ENCODE assay signal across 8 cellular contexts in the genomic region with DNA sequence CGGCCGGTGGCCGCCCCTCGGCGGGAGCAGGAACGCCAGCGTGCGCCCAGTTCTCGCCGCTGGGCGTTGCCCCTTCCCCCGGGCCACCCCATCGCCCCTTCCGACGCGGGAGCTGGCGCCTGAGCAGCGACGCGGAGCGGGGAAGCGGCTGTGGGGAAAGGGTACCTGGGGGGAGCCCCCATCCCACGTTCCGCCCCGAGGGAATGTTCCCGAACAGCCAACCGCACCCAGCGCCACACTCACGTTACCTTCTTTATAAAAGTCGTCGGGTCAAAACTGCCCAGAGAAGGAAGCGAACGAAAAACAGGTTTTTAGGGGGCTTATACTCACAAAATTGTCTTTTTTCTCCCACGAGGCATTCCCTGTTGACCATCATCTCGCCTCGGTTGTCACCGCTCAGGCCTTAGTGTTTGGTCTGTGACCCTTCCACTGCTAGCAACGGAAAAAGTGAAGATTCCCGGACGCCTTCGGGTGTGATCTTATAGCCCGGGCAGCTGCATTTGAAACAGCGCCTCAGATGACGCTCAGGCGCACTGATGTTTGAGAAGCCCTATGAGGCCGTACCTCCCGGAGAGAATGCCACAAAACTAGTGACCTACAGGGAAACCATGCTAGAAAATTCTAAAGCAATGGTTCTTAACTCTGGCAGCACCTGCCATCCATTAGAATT. TPM values are rescaled to one million over a fixed set of nuclear protein-coding genes. Genes with fewer than 3 reads are reported as not detected.
A peak's percentile ranks its signal among the peaks of the same experiment; 100 is the strongest.
DNase-seq lines count a peak whose midpoint lies in the region; ATAC-seq and TF ChIP-seq lines count a peak whose summit lies in the region.

No MANE protein-coding gene starts in this region.

- no peak overlapping the region for H4K91ac ChIP-seq in neuronal stem cell (ENCODE audit: low read depth, low read length, poor library complexity)

- H3K23ac ChIP-seq in neuronal stem cell (ENCODE audit: low read depth, low read length, poor library complexity), result peak overlapping the region; percentile 48

- DNase-seq in GM13976 (ENCODE audit: low spot score), result peak; percentile 42
- no peak for DNase-seq in Jurkat, Clone E6-1 (ENCODE audit: low read depth, low spot score)
- peak; percentile 19 for DNase-seq in activated T-cell treated with anti-CD3 and anti-CD28 coated beads, Interleukin-2, amount 50 U/mL, for 1 hour
- peak; percentile 61 to 79 for DNase-seq in foreskin fibroblast
- peak; percentile 17 for DNase-seq in neuronal stem cell (ENCODE audit: low spot score)

- peak overlapping the region; percentile 78 for H3K4me2 ChIP-seq in neuronal stem cell (ENCODE audit: insufficient read depth, low read length, poor library complexity, severe bottlenecking)

- no peak overlapping the region for H2AK5ac ChIP-seq in neuronal stem cell (ENCODE audit: low read depth, low read length)

- no peak overlapping the region for H3K27ac ChIP-seq in neuronal stem cell (replicated peaks; ENCODE audit: low read length)

- no peak for TF ChIP-seq CTCF in GM13976 (IDR thresholded peaks at IDR 0.05; ENCODE audit: borderline replicate concordance, control extremely low read depth, extremely low read depth, insufficient read depth, missing control alignments)
- TF ChIP-seq CTCF in foreskin fibroblast (IDR thresholded peaks at IDR 0.05; ENCODE audit: low read depth, low read length), result no peak

- H3K36me3 ChIP-seq in neuronal stem cell (replicated peaks in 1 of 2; ENCODE audit: control insufficient read depth in 2 of 2, insufficient read depth in 2 of 2, low read length in 2 of 2), result no peaks in the 10 kb centered on the region

- no CpG with 5 or more reads among the region's 47 CpGs for whole genome bisulfite sequencing in neuronal stem cell (ENCODE audit: extremely low coverage in 2 of 2, insufficient read length in 2 of 2, insufficient replicate concordance in 1 of 2), 2 donors

- ATAC-seq in GM21529 (IDR thresholded peaks at IDR 0.05; ENCODE audit: unreplicated experiment), result no peak
- no peak for ATAC-seq in GM19397 (IDR thresholded peaks at IDR 0.05; ENCODE audit: unreplicated experiment)
- ATAC-seq in HG02642 (IDR thresholded peaks at IDR 0.05; ENCODE audit: poor library complexity, unreplicated experiment), result no peak

- H3K14ac ChIP-seq in neuronal stem cell (ENCODE audit: low read length), result no peak overlapping the region

- H3K79me1 ChIP-seq in neuronal stem cell (ENCODE audit: low read depth, low read length), result peaks cover 6% of the 10 kb centered on the region

- H2BK15ac ChIP-seq in neuronal stem cell (ENCODE audit: low read length), result no peak overlapping the region

- H2AFZ ChIP-seq in neuronal stem cell (ENCODE audit: low read length), result peak overlapping the region; percentile 98

- H2BK120ac ChIP-seq in neuronal stem cell (ENCODE audit: low read depth, low read length), result no peak overlapping the region

- no peaks in the 10 kb centered on the region for H3K9me3 ChIP-seq in neuronal stem cell (replicated peaks in 1 of 2; ENCODE audit: control insufficient read depth in 2 of 2, insufficient read depth in 1 of 2, low read depth in 1 of 2, low read length in 2 of 2)

- no peak overlapping the region for H4K8ac ChIP-seq in neuronal stem cell (ENCODE audit: low read depth, low read length)

- H3K18ac ChIP-seq in neuronal stem cell (ENCODE audit: low read length), result peak overlapping the region; percentile 97

- in situ Hi-C loops in GM13976 (cut with MboI; ENCODE audit: low sequenced_read_pairs, unreplicated experiment), result no loop called here

- peak overlapping the region; percentile 69 for H3K4ac ChIP-seq in neuronal stem cell (ENCODE audit: low read length)

- no peak overlapping the region for H2BK12ac ChIP-seq in neuronal stem cell (ENCODE audit: low read length)

- peaks cover 0 to 44% (median 0%) of the 10 kb centered on the region in 3 experiments for H3K27me3 ChIP-seq in neuronal stem cell (ENCODE audit: control insufficient read depth in 3 of 3, insufficient read depth in 3 of 3, low read depth in 1 of 3, low read length in 3 of 3)

- H3K4me1 ChIP-seq in neuronal stem cell (ENCODE audit: control insufficient read depth in 2 of 2, insufficient read depth in 1 of 2, low read depth in 1 of 2, low read length in 2 of 2), result peaks cover 8 to 17% of the 10 kb centered on the region in 2 donors

- peak overlapping the region; percentile 47 for H3K4me3 ChIP-seq in Jurkat, Clone E6-1 (ENCODE audit: low read length)
- H3K4me3 ChIP-seq in foreskin fibroblast (ENCODE audit: low read depth in 1 of 2, low read length in 2 of 2) (peak overlapping the region; percentile 61 to 63), neuronal stem cell (ENCODE audit: low read length in 2 of 2) (peak overlapping the region; percentile 95 to 97)

- H2BK5ac ChIP-seq in neuronal stem cell (ENCODE audit: low read length), result no peak overlapping the region

- peak overlapping the region; percentile 92 for H3K9ac ChIP-seq in neuronal stem cell (ENCODE audit: low read depth, low read length, poor library complexity)

RNA-seq across cellular contexts. Expression of gene GOLM1, which starts 0.5 kb away (rescaled TPM):
- polyA plus RNA-seq in Jurkat, Clone E6-1 (2012; ENCODE audit: insufficient read depth, insufficient read length), result 42.3 TPM
- 79.9 TPM for polyA plus RNA-seq in neuronal stem cell (2013, experiment 1 of 2)
- polyA plus RNA-seq in neuronal stem cell (2013, experiment 2 of 2), result 79.2 TPM
